In the genomic region with DNA sequence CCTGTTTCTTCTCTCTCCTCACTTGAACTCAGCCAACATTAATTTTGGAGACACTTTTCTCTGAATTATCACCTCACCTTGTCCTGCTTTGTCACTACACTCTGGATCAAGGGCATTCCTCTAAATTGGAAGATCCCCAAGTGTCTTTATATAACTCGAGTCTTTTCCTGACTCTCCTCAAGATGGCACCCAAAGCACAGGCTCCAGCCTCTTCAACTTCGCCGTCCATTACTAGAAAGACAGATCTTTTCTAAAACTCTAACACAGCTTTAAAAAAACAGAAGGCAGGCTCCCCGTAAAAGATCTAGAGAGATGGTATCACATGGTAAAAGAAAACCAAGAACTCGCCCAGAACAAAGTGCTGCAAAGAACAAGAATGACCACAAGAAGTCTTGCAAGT, we compare ENCODE assay signal across 13 cellular contexts. TPM values are rescaled to one million over a fixed set of nuclear protein-coding genes. Genes with fewer than 3 reads are reported as not detected.
A peak's percentile ranks its signal among the peaks of the same experiment; 100 is the strongest.
DNase-seq lines count a peak whose midpoint lies in the region; ATAC-seq, FAIRE-seq and TF ChIP-seq lines count a peak whose summit lies in the region.
"Not testable (repeated sequence)": the region's sequence is repeated elsewhere in the genome, so short reads cannot be mapped to it uniquely, and the experiment has no call there.
"Had no signal": no experiment of that assay in that cellular context is flagged by ENCODE, and none has a peak within 500 bp of the region (broad histone marks: within the 10 kb centered on the region; RNA-seq: fewer than 3 reads in every experiment).

No MANE protein-coding gene starts in this region.

- ATAC-seq in IMR-90 (ENCODE audit: low read depth) (peak; percentile 98), Right ventricle myocardium superior (ENCODE audit: poor library complexity) (peak; percentile 87), left lung (peak; percentile 86), sciatic nerve (peak; percentile 96)
- peak; percentile 64 for ATAC-seq in activated CD4-positive, alpha-beta T cell treated with anti-CD3 and anti-CD28 coated beads for 36 hours

- not testable (repeated sequence) for H3K56ac ChIP-seq in IMR-90 (ENCODE audit: extremely low read depth, insufficient read depth, low read length)

- H3K4ac ChIP-seq in IMR-90 (ENCODE audit: low read depth, low read length) = not testable (repeated sequence)

- H3K4me1 ChIP-seq in IMR-90 (ENCODE audit: control insufficient read depth, insufficient read depth, low read length); left lung: not testable (repeated sequence)

- H2AK9ac ChIP-seq in IMR-90 (replicated peaks; ENCODE audit: low read depth, low read length, poor library complexity) = not testable (repeated sequence)

- intact Hi-C loops in IMR-90 (cut with micrococcal nuclease); activated CD4-positive, alpha-beta T cell treated with anti-CD3 and anti-CD28 coated beads for 36 hours (cut with DNase I, micrococcal nuclease); Right ventricle myocardium superior (cut with DNase I); left lung (cut with DNase I); sciatic nerve (cut with DNase I): not testable (repeated sequence)

- not testable (repeated sequence) for H3K36me3 ChIP-seq in IMR-90 (ENCODE audit: control insufficient read depth, insufficient read depth, low read length); bronchial epithelial cell (ENCODE audit: control insufficient read depth, insufficient read depth, low read length); left lung

- not testable (repeated sequence) for H4K91ac ChIP-seq in IMR-90 (ENCODE audit: insufficient read depth, low read depth, low read length)

- not testable (repeated sequence) for H3K4me3 ChIP-seq in IMR-90 (ENCODE audit: insufficient read depth, low read depth, low read length); bronchial epithelial cell (ENCODE audit: low read depth, low read length); left lung

- dilution Hi-C loops in IMR-90 (cut with HindIII; ENCODE audit: low sequenced_read_pairs, unreplicated experiment) = not testable (repeated sequence)

- not testable (repeated sequence) for H3K27me3 Mint-ChIP-seq in activated CD4-positive, alpha-beta T cell treated with anti-CD3 and anti-CD28 coated beads for 36 hours

- not testable (repeated sequence) for H4K8ac ChIP-seq in IMR-90 (ENCODE audit: low read depth in 2 of 2, low read length in 2 of 2)

- not testable (repeated sequence) for H2BK15ac ChIP-seq in IMR-90 (ENCODE audit: low read depth, low read length)

- not testable (repeated sequence) for H4K5ac ChIP-seq in IMR-90 (ENCODE audit: low read depth, low read length)

- not testable (repeated sequence) for H3K27ac ChIP-seq in IMR-90 (ENCODE audit: insufficient read depth, low read length); left lung

- not testable (repeated sequence) for H3K27ac Mint-ChIP-seq in activated CD4-positive, alpha-beta T cell treated with anti-CD3 and anti-CD28 coated beads for 36 hours

- not testable (repeated sequence) for H2BK5ac ChIP-seq in IMR-90 (ENCODE audit: low read depth, low read length, poor library complexity, severe bottlenecking)

- in situ Hi-C loops in IMR-90 (cut with MboI; ENCODE audit: low sequenced_read_pairs) = not testable (repeated sequence)

- H3K18ac ChIP-seq in IMR-90 (ENCODE audit: low read depth, low read length) = not testable (repeated sequence)

- H4K20me1 ChIP-seq in IMR-90 (ENCODE audit: insufficient read depth, low read length) = not testable (repeated sequence)

- no CpG with 5 or more reads among the region's 5 CpGs for WGBS in IMR-90 (ENCODE audit: extremely low coverage in 2 of 2, insufficient read length in 1 of 2), 2 experiments

- BruUV-seq in IMR-90 (replicated peaks; lab: Mats Ljungman, UMichigan) = not testable (repeated sequence)

- H3K4me3 Mint-ChIP-seq in activated CD4-positive, alpha-beta T cell treated with anti-CD3 and anti-CD28 coated beads for 36 hours = not testable (repeated sequence)

- H2BK120ac ChIP-seq in IMR-90 (ENCODE audit: low read depth, low read length) = not testable (repeated sequence)

- not testable (repeated sequence) for H3K4me2 ChIP-seq in IMR-90 (ENCODE audit: low read depth, low read length)

- CTCF ChIA-PET in IMR-90 (lab: Yijun Ruan, JAX); activated CD4-positive, alpha-beta T cell treated with anti-CD3 and anti-CD28 coated beads for 36 hours (lab: Charles Lee): not testable (repeated sequence)

- POLR2A ChIA-PET in IMR-90 (lab: Charles Lee; ENCODE audit: unreplicated experiment); activated CD4-positive, alpha-beta T cell treated with anti-CD3 and anti-CD28 coated beads for 36 hours (lab: Charles Lee): not testable (repeated sequence)

- not testable (repeated sequence) for H3K27me3 ChIP-seq in IMR-90 (ENCODE audit: control insufficient read depth, insufficient read depth, low read length); bronchial epithelial cell (ENCODE audit: control insufficient read depth, insufficient read depth, low read length); left lung

- DNase-seq in GM19239 (ENCODE audit: insufficient read length, low spot score); IMR-90; activated CD4-positive, alpha-beta T cell treated with anti-CD3 and anti-CD28 coated beads for 36 hours; bronchial epithelial cell (ENCODE audit: low read depth); Right ventricle myocardium superior; left lung; sciatic nerve (ENCODE audit: low spot score): not testable (repeated sequence)

- peak; percentile 46 for FAIRE-seq in A204.1 (lab: Jason Lieb, UNC)
- peak; percentile 35 for FAIRE-seq in GM19239 (lab: Jason Lieb, UNC)
- FAIRE-seq in bronchial epithelial cell (lab: Jason Lieb, UNC) = peak; percentile 13

- H2AFZ ChIP-seq in IMR-90 (replicated peaks; ENCODE audit: low read length, poor library complexity) = not testable (repeated sequence)

- H3K36me3 Mint-ChIP-seq in activated CD4-positive, alpha-beta T cell treated with anti-CD3 and anti-CD28 coated beads for 36 hours (ENCODE audit: low read depth) = not testable (repeated sequence)

- TF ChIP-seq POLR2A in IMR-90 (IDR thresholded peaks at IDR 0.05; ENCODE audit: low read depth, low read length) = not testable (repeated sequence)

- H3K23ac ChIP-seq in IMR-90 (ENCODE audit: low read depth, low read length) = not testable (repeated sequence)

- not testable (repeated sequence) for TF ChIP-seq RAD21 in IMR-90 (IDR thresholded peaks at IDR 0.05; ENCODE audit: low read length)

- H3K79me1 ChIP-seq in IMR-90 (ENCODE audit: low read depth in 1 of 2, low read length in 2 of 2) = not testable (repeated sequence)

- not testable (repeated sequence) for TF ChIP-seq CTCF in IMR-90 (conservative IDR thresholded peaks at IDR 0.05; ENCODE audit: low read depth, low read length); bronchial epithelial cell (IDR thresholded peaks at IDR 0.05; ENCODE audit: insufficient read depth, low read length, severe bottlenecking); left lung (IDR thresholded peaks at IDR 0.05)

- not testable (repeated sequence) for H3K9ac ChIP-seq in IMR-90 (ENCODE audit: low read depth, low read length)

- not testable (repeated sequence) for H2AK5ac ChIP-seq in IMR-90 (ENCODE audit: low read depth, low read length)

- H3K4me1 Mint-ChIP-seq in activated CD4-positive, alpha-beta T cell treated with anti-CD3 and anti-CD28 coated beads for 36 hours = not testable (repeated sequence)

- H3K9me3 Mint-ChIP-seq in activated CD4-positive, alpha-beta T cell treated with anti-CD3 and anti-CD28 coated beads for 36 hours (ENCODE audit: low read depth) = not testable (repeated sequence)

- H2BK20ac ChIP-seq in IMR-90 (ENCODE audit: low read depth, low read length) = not testable (repeated sequence)

- H3K14ac ChIP-seq in IMR-90 (replicated peaks; ENCODE audit: low read depth, low read length) = not testable (repeated sequence)

- not testable (repeated sequence) for H3K9me1 ChIP-seq in IMR-90 (ENCODE audit: insufficient read depth, low read length)

- not testable (repeated sequence) for H3K9me3 ChIP-seq in IMR-90 (ENCODE audit: control insufficient read depth, insufficient read depth, low read length); left lung

RNA-seq across cellular contexts. Expression of a gene that starts 8.2 kb away (rescaled TPM):
- total RNA-seq in IMR-90 (2012; rRNA removed) (under 0.01 and 0.18 TPM in 2 replicates), bronchial epithelial cell (0.13 and 0.26 TPM in 2 replicates), Right ventricle myocardium superior (0.11 TPM), left lung (under 1 TPM; 0.79 to 0.97 TPM), sciatic nerve (0.76 TPM)
- 0.10 TPM in 1 of 2 replicates, not detected in the other for polyA plus RNA-seq in IMR-90 (2012; rRNA removed)
- polyA plus RNA-seq in IMR-90 (2012; cell fraction: cytosol; rRNA removed) = not detected in 2 replicates
- 0.52 TPM in 1 of 2 replicates, not detected in the other for polyA plus RNA-seq in IMR-90 (2012; cell fraction: nucleus; rRNA removed; ENCODE audit: low replicate concordance)
- total RNA-seq in activated CD4-positive, alpha-beta T cell treated with anti-CD3 and anti-CD28 coated beads for 36 hours = 1 to 10 TPM in 1 of 2 experiments, under 1 TPM in 1; 0.94 to 1.5 TPM
- total RNA-seq: H9, HT-29, LHCN-M2 had no signal
- polyA plus RNA-seq: CD8-positive, alpha-beta memory T cell; IgD-negative memory B cell had no signal
